15 cellular contexts compared by ENCODE assay signal in genomic region chr22:26718905-26719304, GRCh38.
A peak's percentile ranks its signal among the peaks of the same experiment; 100 is the strongest.
DNase-seq lines count a peak whose midpoint lies in the region; ATAC-seq and TF ChIP-seq lines count a peak whose summit lies in the region.
"Had no signal": no experiment of that assay in that cellular context is flagged by ENCODE, and none has a peak within 500 bp of the region (broad histone marks: within the 10 kb centered on the region; RNA-seq: fewer than 3 reads in every experiment).

No MANE protein-coding gene starts in this region.

- H4K5ac ChIP-seq in IMR-90 (ENCODE audit: low read depth, low read length): no peak overlapping the region

- no peaks in the 10 kb centered on the region for H3K27me3 ChIP-seq in IMR-90 (ENCODE audit: control insufficient read depth, insufficient read depth, low read length)
- no peaks in the 10 kb centered on the region for H3K27me3 ChIP-seq in brain microvascular endothelial cell (replicated peaks)

- no peak overlapping the region for H3K18ac ChIP-seq in IMR-90 (ENCODE audit: low read depth, low read length)

- 0% methylated on average over 2 of the region's 4 CpGs; no CpG with 5 or more reads in 1 of the 2 experiments for WGBS in IMR-90 (ENCODE audit: extremely low coverage in 2 of 2, insufficient read length in 1 of 2), 2 experiments
- 78 to 83% methylated on average over 4 of the region's 4 CpGs for WGBS in mesodermal cell (ENCODE audit: insufficient coverage in 2 of 2), 2 experiments

- H3K9ac ChIP-seq in IMR-90 (ENCODE audit: low read depth, low read length): no peak overlapping the region

- peak overlapping the region; percentile 98 for H3K4ac ChIP-seq in IMR-90 (ENCODE audit: low read depth, low read length)

- H4K8ac ChIP-seq in IMR-90 (ENCODE audit: low read depth in 2 of 2, low read length in 2 of 2): peak overlapping the region; percentile 50 to 78; a peak in 2 of 4 replicates

- H2AK9ac ChIP-seq in IMR-90 (replicated peaks; ENCODE audit: low read depth, low read length, poor library complexity): no peak overlapping the region

- POLR2A ChIA-PET in IMR-90 (lab: Charles Lee; ENCODE audit: unreplicated experiment): interaction anchor here (0.7 kb wide), 1 partner anchor 34 kb away, joined by 4 read pairs; no protein-coding TSS in a partner anchor

- BruUV-seq in IMR-90 (replicated peaks; lab: Mats Ljungman, UMichigan): no TSS peak

- H3K9me3 ChIP-seq in IMR-90 (ENCODE audit: control insufficient read depth, insufficient read depth, low read length): no peaks in the 10 kb centered on the region
- no peaks in the 10 kb centered on the region for H3K9me3 ChIP-seq in mesodermal cell (ENCODE audit: control insufficient read depth, low read length)

- dilution Hi-C loops in IMR-90 (cut with HindIII; ENCODE audit: low sequenced_read_pairs, unreplicated experiment): no loop called here

- no peak for TF ChIP-seq POLR2A in IMR-90 (IDR thresholded peaks at IDR 0.05; ENCODE audit: low read depth, low read length)

- H3K14ac ChIP-seq in IMR-90 (replicated peaks; ENCODE audit: low read depth, low read length): no peak overlapping the region

- H3K56ac ChIP-seq in IMR-90 (ENCODE audit: extremely low read depth, insufficient read depth, low read length): no peak overlapping the region; the same call in 1 of the 2 replicates

- ATAC-seq in IMR-90 (ENCODE audit: low read depth) (peak; percentile 79), GM18907 (IDR thresholded peaks at IDR 0.05; ENCODE audit: unreplicated experiment) (no peak)

- TF ChIP-seq CTCF in AG09319 (IDR thresholded peaks at IDR 0.05; ENCODE audit: low read depth, low read length): no peak
- no peak for TF ChIP-seq CTCF in IMR-90 (conservative IDR thresholded peaks at IDR 0.05; ENCODE audit: low read depth, low read length)
- TF ChIP-seq CTCF in brain microvascular endothelial cell (IDR thresholded peaks at IDR 0.05; ENCODE audit: low read depth, low read length, missing control alignments): no peak

- peak overlapping the region; percentile 94; the same call in 1 of the 2 replicates for H2BK120ac ChIP-seq in IMR-90 (ENCODE audit: low read depth, low read length)

- in situ Hi-C loops in IMR-90 (cut with MboI; ENCODE audit: low sequenced_read_pairs): no loop called here
- in situ Hi-C loops in brain microvascular endothelial cell (cut with HindIII; ENCODE audit: low pct_ligation_motif_present, low sequenced_read_pairs): no loop called here

- peak overlapping the region; percentile 37; the same call in 1 of the 2 replicates for H3K23ac ChIP-seq in IMR-90 (ENCODE audit: low read depth, low read length)

- peaks cover 15% of the 10 kb centered on the region for H3K9me1 ChIP-seq in IMR-90 (ENCODE audit: insufficient read depth, low read length)

- H3K27ac ChIP-seq in IMR-90 (ENCODE audit: insufficient read depth, low read length) (no peak overlapping the region), brain microvascular endothelial cell (peak overlapping the region; percentile 47), mesodermal cell (ENCODE audit: low read depth, low read length, severe bottlenecking) (peak overlapping the region; percentile 30)
- H3K27ac ChIP-seq: HL-60 had no signal

- H3K4me3 ChIP-seq in IMR-90 (ENCODE audit: insufficient read depth, low read depth, low read length) (no peak overlapping the region), brain microvascular endothelial cell (ENCODE audit: low read depth, low read length) (no peak overlapping the region), mesodermal cell (ENCODE audit: extremely low read depth, insufficient read depth, low read length, poor library complexity, severe bottlenecking) (no peak overlapping the region)
- H3K4me3 ChIP-seq: lung had no signal

- H3K36me3 ChIP-seq in IMR-90 (ENCODE audit: control insufficient read depth, insufficient read depth, low read length) (0 out of 2 replicates have a peak, but pooled peaks cover 1% of the 10 kb centered on the region), brain microvascular endothelial cell (replicated peaks) (no peaks in the 10 kb centered on the region), mesodermal cell (ENCODE audit: control insufficient read depth, insufficient read depth, low read length) (no peaks in the 10 kb centered on the region)

- peak overlapping the region; percentile 94 for H2BK20ac ChIP-seq in IMR-90 (ENCODE audit: low read depth, low read length)

- peaks cover 0 to 3% of the 10 kb centered on the region in 2 experiments; a peak in 1 of 4 replicates for H3K79me1 ChIP-seq in IMR-90 (ENCODE audit: low read depth in 1 of 2, low read length in 2 of 2)

- peak; percentile 77 for DNase-seq in AG09319 (ENCODE audit: extremely low read depth, low read depth)
- peak; percentile 91 for DNase-seq in IMR-90
- DNase-seq in brain microvascular endothelial cell: peak; percentile 85
- DNase-seq in GDM1 (lab: John Stamatoyannopoulos, UW): no peak
- DNase-seq in NCI-H2196 treated with DMSO at 0.1 percent for 48 hours (lab: John Stamatoyannopoulos, UW; ENCODE audit: unreplicated experiment): no peak
- DNase-seq in GM19240 (ENCODE audit: insufficient read length, low spot score): no peak
- DNase-seq: cerebellar nuclear complex; NCI-H1436 treated with DMSO at 0.1 percent for 48 hours; posterior cingulate gyrus; stimulated activated CD4-positive, alpha-beta T cell treated with anti-CD3 and anti-CD28 coated beads, Interleukin-4, amount 100 ng/mL, for 24 hours; substantia nigra had no signal

- H2AFZ ChIP-seq in IMR-90 (replicated peaks; ENCODE audit: low read length, poor library complexity): peak overlapping the region; percentile 53

- peak overlapping the region; percentile 67; the same call in 1 of the 3 replicates for H2BK15ac ChIP-seq in IMR-90 (ENCODE audit: low read depth, low read length)

- TF ChIP-seq RAD21 in IMR-90 (IDR thresholded peaks at IDR 0.05; ENCODE audit: low read length): 0 out of 2 replicates have a peak, but pooled peaks have one; percentile 12

- H4K20me1 ChIP-seq in IMR-90 (ENCODE audit: insufficient read depth, low read length): no peaks in the 10 kb centered on the region; the same call in 1 of the 2 replicates

- peak overlapping the region; percentile 73 for H2BK5ac ChIP-seq in IMR-90 (ENCODE audit: low read depth, low read length, poor library complexity, severe bottlenecking)

- peak overlapping the region; percentile 3; the same call in 1 of the 2 replicates for H3K4me2 ChIP-seq in IMR-90 (ENCODE audit: low read depth, low read length)

- H4K91ac ChIP-seq in IMR-90 (ENCODE audit: insufficient read depth, low read depth, low read length): peak overlapping the region; percentile 60; the same call in 1 of the 2 replicates

- H3K4me1 ChIP-seq in IMR-90 (ENCODE audit: control insufficient read depth, insufficient read depth, low read length) (peaks cover 18% of the 10 kb centered on the region), mesodermal cell (ENCODE audit: control insufficient read depth, insufficient read depth, low read length, poor library complexity, severe bottlenecking) (peaks cover 26% of the 10 kb centered on the region)

- CTCF ChIA-PET in IMR-90 (lab: Yijun Ruan, JAX): interaction anchor here (0.7 kb wide), 1 partner anchor 18 kb away, joined by 3 read pairs; no protein-coding TSS in a partner anchor

- H2AK5ac ChIP-seq in IMR-90 (ENCODE audit: low read depth, low read length): no peak overlapping the region

- intact Hi-C loops in IMR-90 (cut with micrococcal nuclease): no loop called here

TF ChIP-seq in IMR-90, 13 proteins besides CTCF, POLR2A, EP300 and RAD21:
- no peak for TF ChIP-seq BHLHE40 (IDR thresholded peaks at IDR 0.05; ENCODE audit: low read depth, low read length)
- TF ChIP-seq FOS (IDR thresholded peaks at IDR 0.05; ENCODE audit: low read depth, low read length): peak; percentile 35; the same call in 1 of the 2 replicates
- TF ChIP-seq ELK1 (IDR thresholded peaks at IDR 0.05; ENCODE audit: borderline replicate concordance, low read depth, low read length): no peak
- no peak for TF ChIP-seq CHD1 (IDR thresholded peaks at IDR 0.05; ENCODE audit: low read depth, low read length)
- TF ChIP-seq MAFK (IDR thresholded peaks at IDR 0.05; ENCODE audit: low read depth, low read length): peak; percentile 23; the same call in 1 of the 2 replicates
- TF ChIP-seq NFE2L2 (IDR thresholded peaks at IDR 0.05; ENCODE audit: low read depth, low read length): peak; percentile 59
- TF ChIP-seq CEBPB (IDR thresholded peaks at IDR 0.05; ENCODE audit: low read depth, low read length): 0 out of 2 replicates have a peak, but pooled peaks have one; percentile 22

Comparison
In these comparisons a context has a peak if more than half of its experiments do, and no peak if none do; other contexts are left out.
1. DNase-seq: peak in AG09319 (single experiment), IMR-90 (single experiment) and brain microvascular endothelial cell (single experiment); none in GDM1 (single experiment), NCI-H2196 treated with DMSO at 0.1 percent for 48 hours (single experiment) and GM19240 (single experiment).